In the genomic region with DNA sequence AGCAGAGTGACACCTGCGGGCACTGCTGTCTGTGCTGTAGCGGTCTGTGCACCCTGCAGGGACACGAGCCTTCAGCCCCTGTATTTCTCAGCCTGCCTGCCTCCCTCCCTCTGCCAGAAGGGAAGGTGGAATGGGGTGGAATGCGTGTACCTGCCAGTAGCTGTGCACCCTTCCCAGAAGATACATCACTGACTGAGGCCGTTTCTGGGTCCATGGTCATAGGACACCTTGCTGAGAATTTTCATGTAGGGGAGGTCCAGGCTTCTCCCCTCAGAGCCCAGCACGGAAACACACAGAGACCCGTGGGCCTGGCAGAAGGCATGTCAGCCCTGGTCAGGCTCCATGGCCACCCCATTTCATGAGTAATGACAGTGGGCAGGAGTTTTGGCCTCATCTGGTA, we compare ENCODE assay signal across 1 cellular context.
TF ChIP-seq lines count a peak whose summit lies in the region.

No MANE protein-coding gene starts in this region.

TF ChIP-seq in HepG2, 621 proteins besides CTCF, POLR2A, EP300 and RAD21:
- no peak for TF ChIP-seq HNRNPL (IDR thresholded peaks at IDR 0.05; ENCODE audit: low read depth, low read length)
- no peak for TF ChIP-seq ZNF569 (CRISPR knock-in tag; IDR thresholded peaks at IDR 0.05; ENCODE audit: borderline replicate concordance)
- TF ChIP-seq, protein P1, sequence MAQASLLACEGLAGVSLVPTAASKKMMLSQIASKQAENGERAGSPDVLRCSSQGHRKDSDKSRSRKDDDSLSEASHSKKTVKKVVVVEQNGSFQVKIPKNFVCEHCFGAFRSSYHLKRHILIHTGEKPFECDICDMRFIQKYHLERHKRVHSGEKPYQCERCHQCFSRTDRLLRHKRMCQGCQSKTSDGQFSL (CRISPR knock-in tag; IDR thresholded peaks at IDR 0.05), result no peak
- no peak for TF ChIP-seq FOSL1 (CRISPR knock-in tag; IDR thresholded peaks at IDR 0.05; ENCODE audit: borderline replicate concordance)
- TF ChIP-seq, protein P2, sequence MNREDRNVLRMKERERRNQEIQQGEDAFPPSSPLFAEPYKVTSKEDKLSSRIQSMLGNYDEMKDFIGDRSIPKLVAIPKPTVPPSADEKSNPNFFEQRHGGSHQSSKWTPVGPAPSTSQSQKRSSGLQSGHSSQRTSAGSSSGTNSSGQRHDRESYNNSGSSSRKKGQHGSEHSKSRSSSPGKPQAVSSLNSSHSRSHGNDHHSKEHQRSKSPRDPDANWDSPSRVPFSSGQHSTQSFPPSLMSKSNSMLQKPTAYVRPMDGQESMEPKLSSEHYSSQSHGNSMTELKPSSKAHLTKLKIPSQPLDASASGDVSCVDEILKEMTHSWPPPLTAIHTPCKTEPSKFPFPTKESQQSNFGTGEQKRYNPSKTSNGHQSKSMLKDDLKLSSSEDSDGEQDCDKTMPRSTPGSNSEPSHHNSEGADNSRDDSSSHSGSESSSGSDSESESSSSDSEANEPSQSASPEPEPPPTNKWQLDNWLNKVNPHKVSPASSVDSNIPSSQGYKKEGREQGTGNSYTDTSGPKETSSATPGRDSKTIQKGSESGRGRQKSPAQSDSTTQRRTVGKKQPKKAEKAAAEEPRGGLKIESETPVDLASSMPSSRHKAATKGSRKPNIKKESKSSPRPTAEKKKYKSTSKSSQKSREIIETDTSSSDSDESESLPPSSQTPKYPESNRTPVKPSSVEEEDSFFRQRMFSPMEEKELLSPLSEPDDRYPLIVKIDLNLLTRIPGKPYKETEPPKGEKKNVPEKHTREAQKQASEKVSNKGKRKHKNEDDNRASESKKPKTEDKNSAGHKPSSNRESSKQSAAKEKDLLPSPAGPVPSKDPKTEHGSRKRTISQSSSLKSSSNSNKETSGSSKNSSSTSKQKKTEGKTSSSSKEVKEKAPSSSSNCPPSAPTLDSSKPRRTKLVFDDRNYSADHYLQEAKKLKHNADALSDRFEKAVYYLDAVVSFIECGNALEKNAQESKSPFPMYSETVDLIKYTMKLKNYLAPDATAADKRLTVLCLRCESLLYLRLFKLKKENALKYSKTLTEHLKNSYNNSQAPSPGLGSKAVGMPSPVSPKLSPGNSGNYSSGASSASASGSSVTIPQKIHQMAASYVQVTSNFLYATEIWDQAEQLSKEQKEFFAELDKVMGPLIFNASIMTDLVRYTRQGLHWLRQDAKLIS (CRISPR knock-in tag; IDR thresholded peaks at IDR 0.05), result no peak
- TF ChIP-seq, protein P3, sequence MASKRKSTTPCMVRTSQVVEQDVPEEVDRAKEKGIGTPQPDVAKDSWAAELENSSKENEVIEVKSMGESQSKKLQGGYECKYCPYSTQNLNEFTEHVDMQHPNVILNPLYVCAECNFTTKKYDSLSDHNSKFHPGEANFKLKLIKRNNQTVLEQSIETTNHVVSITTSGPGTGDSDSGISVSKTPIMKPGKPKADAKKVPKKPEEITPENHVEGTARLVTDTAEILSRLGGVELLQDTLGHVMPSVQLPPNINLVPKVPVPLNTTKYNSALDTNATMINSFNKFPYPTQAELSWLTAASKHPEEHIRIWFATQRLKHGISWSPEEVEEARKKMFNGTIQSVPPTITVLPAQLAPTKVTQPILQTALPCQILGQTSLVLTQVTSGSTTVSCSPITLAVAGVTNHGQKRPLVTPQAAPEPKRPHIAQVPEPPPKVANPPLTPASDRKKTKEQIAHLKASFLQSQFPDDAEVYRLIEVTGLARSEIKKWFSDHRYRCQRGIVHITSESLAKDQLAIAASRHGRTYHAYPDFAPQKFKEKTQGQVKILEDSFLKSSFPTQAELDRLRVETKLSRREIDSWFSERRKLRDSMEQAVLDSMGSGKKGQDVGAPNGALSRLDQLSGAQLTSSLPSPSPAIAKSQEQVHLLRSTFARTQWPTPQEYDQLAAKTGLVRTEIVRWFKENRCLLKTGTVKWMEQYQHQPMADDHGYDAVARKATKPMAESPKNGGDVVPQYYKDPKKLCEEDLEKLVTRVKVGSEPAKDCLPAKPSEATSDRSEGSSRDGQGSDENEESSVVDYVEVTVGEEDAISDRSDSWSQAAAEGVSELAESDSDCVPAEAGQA (IDR thresholded peaks at IDR 0.05; ENCODE audit: low read depth), result no peak
- TF ChIP-seq, protein P3 (CRISPR knock-in tag; IDR thresholded peaks at IDR 0.05; ENCODE audit: borderline replicate concordance), result no peak
